In the genomic region with DNA sequence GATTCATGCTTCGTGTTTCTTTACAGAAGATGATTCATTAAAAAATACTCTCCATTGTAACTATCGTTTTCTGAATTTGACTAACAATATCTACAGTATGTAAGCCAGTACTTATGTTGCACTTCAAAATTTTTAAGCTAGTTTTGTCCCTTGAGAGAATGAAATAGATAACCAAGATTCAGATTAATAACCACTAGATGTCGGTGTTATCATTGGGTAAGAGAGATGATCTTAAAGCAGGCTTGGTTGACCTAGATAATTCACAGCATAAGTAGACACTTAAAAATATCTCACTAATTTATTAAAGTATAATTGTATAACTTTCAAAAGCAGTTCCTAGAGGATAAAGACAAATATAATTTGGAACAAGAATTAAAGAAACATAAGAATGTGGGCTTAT, we compare ENCODE assay signal across 10 cellular contexts.
A peak's percentile ranks its signal among the peaks of the same experiment; 100 is the strongest.
DNase-seq lines count a peak whose midpoint lies in the region; ATAC-seq, FAIRE-seq and TF ChIP-seq lines count a peak whose summit lies in the region.
"Had no signal": no experiment of that assay in that cellular context is flagged by ENCODE, and none has a peak within 500 bp of the region (broad histone marks: within the 10 kb centered on the region; RNA-seq: fewer than 3 reads in every experiment).

No MANE protein-coding gene starts in this region.

- TF ChIP-seq CTCF in Loucy (conservative IDR thresholded peaks at IDR 0.05; ENCODE audit: low read length) (peak; percentile 75), left lung (IDR thresholded peaks at IDR 0.05) (peak; percentile 23 to 29), prostate gland (IDR thresholded peaks at IDR 0.05) (no peak), coronary artery (IDR thresholded peaks at IDR 0.05) (no peak)

- H3K4me1 ChIP-seq in Loucy (ENCODE audit: insufficient read depth, low read length, poor library complexity, severe bottlenecking) (no peaks in the 10 kb centered on the region), left lung (no peaks in the 10 kb centered on the region), prostate gland (replicated peaks) (no peaks in the 10 kb centered on the region)

- no peaks in the 10 kb centered on the region for H3K36me3 ChIP-seq in Loucy (ENCODE audit: insufficient read depth, low read length)
- no peaks in the 10 kb centered on the region for H3K36me3 ChIP-seq in left lung
- H3K36me3 ChIP-seq in prostate gland, result no peaks in the 10 kb centered on the region

- H3K4me2 ChIP-seq in Loucy (ENCODE audit: low read depth, low read length, poor library complexity, severe bottlenecking), result no peak overlapping the region

- DNase-seq in ELR (ENCODE audit: low read depth), result peak; percentile 48
- no peak for DNase-seq in left lung
- no peak for DNase-seq in prostate gland (ENCODE audit: low spot score)
- DNase-seq in coronary artery (ENCODE audit: low spot score), result no peak
- DNase-seq: activated CD4-positive, alpha-beta T cell treated with anti-CD3 and anti-CD28 coated beads, Interleukin-2, amount 10 ng/mL, durations not matched to agents 7 days and 5 days had no signal

- H3K79me2 ChIP-seq in Loucy (ENCODE audit: insufficient read depth, low read length), result no peaks in the 10 kb centered on the region

- intact Hi-C loops in left lung (cut with DNase I), result loop anchor here in 1 of 2 donors (10.0 kb wide), 1 partner anchor 118 kb away; no protein-coding TSS in a partner anchor
- intact Hi-C loops in prostate gland (cut with DNase I), result no loop called here

- no peak overlapping the region for H3K9ac ChIP-seq in Loucy (ENCODE audit: low read depth, low read length, poor library complexity, severe bottlenecking)

- WGBS in prostate gland, result 60% methylated on average over 3 of the region's 3 CpGs

- no peaks in the 10 kb centered on the region for H4K20me1 ChIP-seq in Loucy (ENCODE audit: insufficient read depth, low read length, poor library complexity, severe bottlenecking)

- no peak overlapping the region for H3K4me3 ChIP-seq in Loucy (ENCODE audit: low read length, poor library complexity, severe bottlenecking)
- no peak overlapping the region for H3K4me3 ChIP-seq in left lung
- no peak overlapping the region for H3K4me3 ChIP-seq in prostate gland
- H3K4me3 ChIP-seq in coronary artery, result no peak overlapping the region

- H3K9me3 ChIP-seq in Loucy (ENCODE audit: insufficient read depth, low read depth, low read length), result no peaks in the 10 kb centered on the region
- H3K9me3 ChIP-seq in left lung, result no peaks in the 10 kb centered on the region
- H3K9me3 ChIP-seq in prostate gland, result no peaks in the 10 kb centered on the region

- no peaks in the 10 kb centered on the region for H3K9me2 ChIP-seq in Loucy (replicated peaks; ENCODE audit: low read depth, low read length)

- ATAC-seq in left lung (peak; percentile 69), HG02642 (IDR thresholded peaks at IDR 0.05; ENCODE audit: poor library complexity, unreplicated experiment) (no peak), GM21786 (IDR thresholded peaks at IDR 0.05; ENCODE audit: unreplicated experiment) (no peak)
- ATAC-seq: naive thymus-derived CD8-positive, alpha-beta T cell had no signal

- H3K27me3 ChIP-seq in Loucy (ENCODE audit: insufficient read depth, low read length, poor library complexity, severe bottlenecking), result no peaks in the 10 kb centered on the region
- H3K27me3 ChIP-seq in left lung, result no peaks in the 10 kb centered on the region
- H3K27me3 ChIP-seq in prostate gland (replicated peaks; ENCODE audit: insufficient read depth), result no peaks in the 10 kb centered on the region

- H2AFZ ChIP-seq in Loucy (ENCODE audit: low read length), result no peak overlapping the region

- H3K27ac ChIP-seq in left lung, result no peak overlapping the region
- no peak overlapping the region for H3K27ac ChIP-seq in prostate gland
- H3K27ac ChIP-seq in coronary artery, result no peak overlapping the region

- TF ChIP-seq POLR2A in prostate gland (IDR thresholded peaks at IDR 0.05), result no peak

- no peaks in the 10 kb centered on the region for H3F3A ChIP-seq in Loucy (ENCODE audit: low read depth)

- FAIRE-seq in TTC549 (lab: Jason Lieb, UNC), result peak; percentile 20

Comparison
In these comparisons a context has a peak if more than half of its experiments do, and no peak if none do; other contexts are left out.
1. CTCF ChIP-seq: peak in Loucy (single experiment) and left lung (2 of 2); none in prostate gland (0 of 4) and coronary artery (single experiment).